8 cellular contexts compared by ENCODE assay signal in the genomic region with DNA sequence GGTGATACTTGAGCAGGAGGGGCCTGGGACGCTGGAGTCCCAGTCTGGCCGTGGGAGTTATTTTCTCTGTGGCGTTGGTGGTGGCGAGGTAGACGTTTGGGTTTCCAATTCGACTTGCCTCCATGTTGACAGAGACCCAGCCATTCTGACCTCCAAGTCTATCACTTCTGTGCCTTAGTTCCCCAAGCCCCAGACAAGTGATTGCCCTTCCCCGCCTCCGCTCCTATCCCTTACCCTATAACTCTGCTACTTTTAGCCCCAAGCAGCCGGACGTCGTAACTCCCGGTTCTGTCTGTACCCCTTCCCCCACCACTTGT. TPM values are rescaled to one million over a fixed set of nuclear protein-coding genes. Genes with fewer than 3 reads are reported as not detected.
DNase-seq lines count a peak whose midpoint lies in the region; ATAC-seq and TF ChIP-seq lines count a peak whose summit lies in the region.

No MANE protein-coding gene starts in this region.

- peaks cover 15% of the 10 kb centered on the region for H3K4me1 ChIP-seq in SJSA1 (replicated peaks)
- peaks cover 14% of the 10 kb centered on the region for H3K4me1 ChIP-seq in skeletal muscle satellite cell (ENCODE audit: control insufficient read depth, insufficient read depth, low read length)

- H3K27me3 ChIP-seq in SJSA1 (replicated peaks) (no peaks in the 10 kb centered on the region), skeletal muscle satellite cell (ENCODE audit: control insufficient read depth, insufficient read depth, low read length) (no peaks in the 10 kb centered on the region)

- peak overlapping the region; percentile 99 for H3K4me2 ChIP-seq in skeletal muscle satellite cell (ENCODE audit: low read length)

- peak; percentile 28 for ATAC-seq in GM21717 (IDR thresholded peaks at IDR 0.05; ENCODE audit: unreplicated experiment)
- no peak for ATAC-seq in GM19395 (IDR thresholded peaks at IDR 0.05; ENCODE audit: unreplicated experiment)

- H3K4me3 ChIP-seq in SJSA1 (peak overlapping the region; percentile 87), fibroblast of mammary gland (ENCODE audit: control insufficient read depth, low read depth, low read length) (peak overlapping the region; percentile 99), skeletal muscle satellite cell (ENCODE audit: low read length) (peak overlapping the region; percentile 96)

- peak overlapping the region; percentile 99 for H3K9ac ChIP-seq in skeletal muscle satellite cell (ENCODE audit: low read depth, low read length)

- no peak for DNase-seq in SJSA1 (ENCODE audit: low read depth in 1 of 2, low spot score in 2 of 2)
- DNase-seq in fibroblast of mammary gland (ENCODE audit: low read depth) = no peak
- no peak for DNase-seq in NCI-H2196 (lab: John Stamatoyannopoulos, UW; ENCODE audit: unreplicated experiment)
- DNase-seq in COLO668 (lab: John Stamatoyannopoulos, UW; ENCODE audit: unreplicated experiment) = no peak
- DNase-seq in superior temporal gyrus (ENCODE audit: extremely low spot score) = no peak

- TF ChIP-seq CTCF in fibroblast of mammary gland (conservative IDR thresholded peaks at IDR 0.05; ENCODE audit: control insufficient read depth, insufficient read depth, low read depth, low read length) = no peak

- H3K27ac ChIP-seq in SJSA1 = peak overlapping the region; percentile 61

- H3K9me3 ChIP-seq in SJSA1 (replicated peaks) = no peaks in the 10 kb centered on the region
- H3K9me3 ChIP-seq in skeletal muscle satellite cell (replicated peaks; ENCODE audit: low read length) = no peaks in the 10 kb centered on the region

- peaks cover 53% of the 10 kb centered on the region for H3K36me3 ChIP-seq in SJSA1
- H3K36me3 ChIP-seq in skeletal muscle satellite cell (ENCODE audit: insufficient read depth, low read length) = peaks cover 25% of the 10 kb centered on the region

RNA-seq across cellular contexts. Expression of a gene that starts 0.5 kb away (rescaled TPM):
- total RNA-seq in SJSA1 (2014; rRNA removed; shearing (Covaris generic)) = 79.0 and 90.0 TPM in 2 replicates
- 65.7 TPM in 2 replicates for total RNA-seq in skeletal muscle satellite cell (2012; rRNA removed)

RNA-seq across cellular contexts. Expression of a gene that starts 17.6 kb away (rescaled TPM):
- total RNA-seq in SJSA1 (2014; rRNA removed; shearing (Covaris generic)) = 0.03 and 0.05 TPM in 2 replicates
- 0.76 and 0.87 TPM in 2 replicates for total RNA-seq in skeletal muscle satellite cell (2012; rRNA removed)

RNA-seq across cellular contexts. Expression of a gene that starts 33.8 kb away (rescaled TPM):
- not detected in 2 replicates for total RNA-seq in SJSA1 (2014; rRNA removed; shearing (Covaris generic))
- total RNA-seq in skeletal muscle satellite cell (2012; rRNA removed) = not detected in 2 replicates

RNA-seq across cellular contexts. Expression of a gene that starts 35.8 kb away (rescaled TPM):
- 89.0 and 100 TPM in 2 replicates for total RNA-seq in SJSA1 (2014; rRNA removed; shearing (Covaris generic))
- total RNA-seq in skeletal muscle satellite cell (2012; rRNA removed) = 71.0 and 74.8 TPM in 2 replicates

RNA-seq across cellular contexts. Expression of a gene that starts 45.4 kb away (rescaled TPM):
- total RNA-seq in SJSA1 (2014; rRNA removed; shearing (Covaris generic)) = 54.0 and 69.4 TPM in 2 replicates
- total RNA-seq in skeletal muscle satellite cell (2012; rRNA removed) = 42.8 and 55.0 TPM in 2 replicates
